ENCODE assay signal across 1 cellular context in genomic region chr5:138978085-138978484, GRCh38.
TF ChIP-seq lines count a peak whose summit lies in the region.

No MANE protein-coding gene starts in this region.

TF ChIP-seq in GM23338, 12 proteins besides CTCF, POLR2A, EP300 and RAD21 (continued from another document):
- TF ChIP-seq, protein P1, sequence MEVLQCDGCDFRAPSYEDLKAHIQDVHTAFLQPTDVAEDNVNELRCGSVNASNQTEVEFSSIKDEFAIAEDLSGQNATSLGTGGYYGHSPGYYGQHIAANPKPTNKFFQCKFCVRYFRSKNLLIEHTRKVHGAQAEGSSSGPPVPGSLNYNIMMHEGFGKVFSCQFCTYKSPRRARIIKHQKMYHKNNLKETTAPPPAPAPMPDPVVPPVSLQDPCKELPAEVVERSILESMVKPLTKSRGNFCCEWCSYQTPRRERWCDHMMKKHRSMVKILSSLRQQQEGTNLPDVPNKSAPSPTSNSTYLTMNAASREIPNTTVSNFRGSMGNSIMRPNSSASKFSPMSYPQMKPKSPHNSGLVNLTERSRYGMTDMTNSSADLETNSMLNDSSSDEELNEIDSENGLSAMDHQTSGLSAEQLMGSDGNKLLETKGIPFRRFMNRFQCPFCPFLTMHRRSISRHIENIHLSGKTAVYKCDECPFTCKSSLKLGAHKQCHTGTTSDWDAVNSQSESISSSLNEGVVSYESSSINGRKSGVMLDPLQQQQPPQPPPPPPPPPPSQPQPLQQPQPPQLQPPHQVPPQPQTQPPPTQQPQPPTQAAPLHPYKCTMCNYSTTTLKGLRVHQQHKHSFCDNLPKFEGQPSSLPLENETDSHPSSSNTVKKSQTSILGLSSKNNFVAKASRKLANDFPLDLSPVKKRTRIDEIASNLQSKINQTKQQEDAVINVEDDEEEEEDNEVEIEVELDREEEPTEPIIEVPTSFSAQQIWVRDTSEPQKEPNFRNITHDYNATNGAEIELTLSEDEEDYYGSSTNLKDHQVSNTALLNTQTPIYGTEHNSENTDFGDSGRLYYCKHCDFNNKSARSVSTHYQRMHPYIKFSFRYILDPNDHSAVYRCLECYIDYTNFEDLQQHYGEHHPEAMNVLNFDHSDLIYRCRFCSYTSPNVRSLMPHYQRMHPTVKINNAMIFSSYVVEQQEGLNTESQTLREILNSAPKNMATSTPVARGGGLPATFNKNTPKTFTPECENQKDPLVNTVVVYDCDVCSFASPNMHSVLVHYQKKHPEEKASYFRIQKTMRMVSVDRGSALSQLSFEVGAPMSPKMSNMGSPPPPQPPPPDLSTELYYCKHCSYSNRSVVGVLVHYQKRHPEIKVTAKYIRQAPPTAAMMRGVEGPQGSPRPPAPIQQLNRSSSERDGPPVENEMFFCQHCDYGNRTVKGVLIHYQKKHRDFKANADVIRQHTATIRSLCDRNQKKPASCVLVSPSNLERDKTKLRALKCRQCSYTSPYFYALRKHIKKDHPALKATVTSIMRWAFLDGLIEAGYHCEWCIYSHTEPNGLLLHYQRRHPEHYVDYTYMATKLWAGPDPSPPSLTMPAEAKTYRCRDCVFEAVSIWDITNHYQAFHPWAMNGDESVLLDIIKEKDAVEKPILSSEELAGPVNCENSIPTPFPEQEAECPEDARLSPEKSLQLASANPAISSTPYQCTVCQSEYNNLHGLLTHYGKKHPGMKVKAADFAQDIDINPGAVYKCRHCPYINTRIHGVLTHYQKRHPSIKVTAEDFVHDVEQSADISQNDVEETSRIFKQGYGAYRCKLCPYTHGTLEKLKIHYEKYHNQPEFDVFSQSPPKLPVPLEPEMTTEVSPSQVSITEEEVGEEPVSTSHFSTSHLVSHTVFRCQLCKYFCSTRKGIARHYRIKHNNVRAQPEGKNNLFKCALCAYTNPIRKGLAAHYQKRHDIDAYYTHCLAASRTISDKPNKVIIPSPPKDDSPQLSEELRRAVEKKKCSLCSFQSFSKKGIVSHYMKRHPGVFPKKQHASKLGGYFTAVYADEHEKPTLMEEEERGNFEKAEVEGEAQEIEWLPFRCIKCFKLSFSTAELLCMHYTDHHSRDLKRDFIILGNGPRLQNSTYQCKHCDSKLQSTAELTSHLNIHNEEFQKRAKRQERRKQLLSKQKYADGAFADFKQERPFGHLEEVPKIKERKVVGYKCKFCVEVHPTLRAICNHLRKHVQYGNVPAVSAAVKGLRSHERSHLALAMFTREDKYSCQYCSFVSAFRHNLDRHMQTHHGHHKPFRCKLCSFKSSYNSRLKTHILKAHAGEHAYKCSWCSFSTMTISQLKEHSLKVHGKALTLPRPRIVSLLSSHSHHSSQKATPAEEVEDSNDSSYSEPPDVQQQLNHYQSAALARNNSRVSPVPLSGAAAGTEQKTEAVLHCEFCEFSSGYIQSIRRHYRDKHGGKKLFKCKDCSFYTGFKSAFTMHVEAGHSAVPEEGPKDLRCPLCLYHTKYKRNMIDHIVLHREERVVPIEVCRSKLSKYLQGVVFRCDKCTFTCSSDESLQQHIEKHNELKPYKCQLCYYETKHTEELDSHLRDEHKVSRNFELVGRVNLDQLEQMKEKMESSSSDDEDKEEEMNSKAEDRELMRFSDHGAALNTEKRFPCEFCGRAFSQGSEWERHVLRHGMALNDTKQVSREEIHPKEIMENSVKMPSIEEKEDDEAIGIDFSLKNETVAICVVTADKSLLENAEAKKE (CRISPR knock-in tag; IDR thresholded peaks at IDR 0.05): no peak
- no peak for TF ChIP-seq ZNF114 (CRISPR knock-in tag; IDR thresholded peaks at IDR 0.05)
- TF ChIP-seq EZH2phosphoT487 (IDR thresholded peaks at IDR 0.05; ENCODE audit: unreplicated experiment): no peak
- TF ChIP-seq REST (IDR thresholded peaks at IDR 0.05; ENCODE audit: unreplicated experiment): no peak
- no peak for TF ChIP-seq EZH2 (IDR thresholded peaks at IDR 0.05; ENCODE audit: low read depth, unreplicated experiment)
- TF ChIP-seq, protein P2, sequence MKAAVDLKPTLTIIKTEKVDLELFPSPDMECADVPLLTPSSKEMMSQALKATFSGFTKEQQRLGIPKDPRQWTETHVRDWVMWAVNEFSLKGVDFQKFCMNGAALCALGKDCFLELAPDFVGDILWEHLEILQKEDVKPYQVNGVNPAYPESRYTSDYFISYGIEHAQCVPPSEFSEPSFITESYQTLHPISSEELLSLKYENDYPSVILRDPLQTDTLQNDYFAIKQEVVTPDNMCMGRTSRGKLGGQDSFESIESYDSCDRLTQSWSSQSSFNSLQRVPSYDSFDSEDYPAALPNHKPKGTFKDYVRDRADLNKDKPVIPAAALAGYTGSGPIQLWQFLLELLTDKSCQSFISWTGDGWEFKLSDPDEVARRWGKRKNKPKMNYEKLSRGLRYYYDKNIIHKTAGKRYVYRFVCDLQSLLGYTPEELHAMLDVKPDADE (IDR thresholded peaks at IDR 0.05): no peak
- TF ChIP-seq ZNF331 (CRISPR knock-in tag; IDR thresholded peaks at IDR 0.05; ENCODE audit: low read depth): no peak
- TF ChIP-seq JUNB (IDR thresholded peaks at IDR 0.05; ENCODE audit: unreplicated experiment): no peak
